In genomic region chr5:149854881-149855280, GRCh38 we compare ENCODE assay signal across 23 cellular contexts.
DNase-seq lines count a peak whose midpoint lies in the region; ATAC-seq and TF ChIP-seq lines count a peak whose summit lies in the region.
"Had no signal": no experiment of that assay in that cellular context is flagged by ENCODE, and none has a peak within 500 bp of the region (broad histone marks: within the 10 kb centered on the region; RNA-seq: fewer than 3 reads in every experiment).

No MANE protein-coding gene starts in this region.

- dilution Hi-C loops in IMR-90 (cut with HindIII; ENCODE audit: low sequenced_read_pairs, unreplicated experiment), result no loop called here

- H3K4ac ChIP-seq in IMR-90 (ENCODE audit: low read depth, low read length), result no peak overlapping the region

- no peak overlapping the region for H3K14ac ChIP-seq in IMR-90 (replicated peaks; ENCODE audit: low read depth, low read length)

- no peak overlapping the region for H2AK5ac ChIP-seq in IMR-90 (ENCODE audit: low read depth, low read length)

- CTCF ChIA-PET in IMR-90 (lab: Yijun Ruan, JAX), result interaction anchor here (3.8 kb wide), 1 partner anchor 11 kb away, joined by 19 read pairs; no protein-coding TSS in a partner anchor

- no peak overlapping the region for H3K4me2 ChIP-seq in IMR-90 (ENCODE audit: low read depth, low read length)
- H3K4me2 ChIP-seq: BLaER1 treated with 17β-estradiol and CSF1 and Interleukin-3, amounts not matched to agents 10 nM and 100 nM had no signal

- no peak overlapping the region for H2BK5ac ChIP-seq in IMR-90 (ENCODE audit: low read depth, low read length, poor library complexity, severe bottlenecking)

- no peak overlapping the region for H2AFZ ChIP-seq in IMR-90 (replicated peaks; ENCODE audit: low read length, poor library complexity)

- TF ChIP-seq RAD21 in IMR-90 (IDR thresholded peaks at IDR 0.05; ENCODE audit: low read length), result no peak

- in situ Hi-C loops in IMR-90 (cut with MboI; ENCODE audit: low sequenced_read_pairs), result no loop called here

- no peak overlapping the region for H4K5ac ChIP-seq in IMR-90 (ENCODE audit: low read depth, low read length)

- H2AK9ac ChIP-seq in IMR-90 (replicated peaks; ENCODE audit: low read depth, low read length, poor library complexity), result no peak overlapping the region

- TF ChIP-seq CTCF in IMR-90 (conservative IDR thresholded peaks at IDR 0.05; ENCODE audit: low read depth, low read length), result no peak
- TF ChIP-seq CTCF in colonic mucosa (IDR thresholded peaks at IDR 0.05), result no peak
- no peak for TF ChIP-seq CTCF in suprapubic skin (IDR thresholded peaks at IDR 0.05)
- no peak for TF ChIP-seq CTCF in mucosa of descending colon (IDR thresholded peaks at IDR 0.05)

- H3K9ac ChIP-seq in IMR-90 (ENCODE audit: low read depth, low read length) (no peak overlapping the region), colonic mucosa (ENCODE audit: low read depth in 2 of 2, low read length in 2 of 2) (no peak overlapping the region), muscle layer of colon (ENCODE audit: low read length) (no peak overlapping the region)
- H3K9ac ChIP-seq: BLaER1 treated with 17β-estradiol and CSF1 and Interleukin-3, amounts not matched to agents 10 nM and 100 nM had no signal

- H3K79me1 ChIP-seq in IMR-90 (ENCODE audit: low read depth in 1 of 2, low read length in 2 of 2), result no peaks in the 10 kb centered on the region

- BruUV-seq in IMR-90 (replicated peaks; lab: Mats Ljungman, UMichigan), result no TSS peak

- TF ChIP-seq POLR2A in IMR-90 (IDR thresholded peaks at IDR 0.05; ENCODE audit: low read depth, low read length) (no peak), suprapubic skin (IDR thresholded peaks at IDR 0.05) (no peak)

- TF ChIP-seq EP300 in suprapubic skin (IDR thresholded peaks at IDR 0.05), result no peak

- DNase-seq in IMR-90 (no peak), colonic mucosa (no peak), suprapubic skin (ENCODE audit: low spot score in 2 of 2) (no peak), mucosa of descending colon (no peak), nucleus accumbens (lab: John Stamatoyannopoulos, UW) (no peak), NCI-H1694 treated with DMSO at 0.1 percent for 48 hours (lab: John Stamatoyannopoulos, UW) (no peak)
- DNase-seq: CD4-positive, alpha-beta memory T cell; H9; HFFc6; KBM-7; NCI-H1092 treated with DMSO at 0.1 percent for 48 hours; NCI-H1436 treated with DMSO at 0.1 percent for 48 hours; NCI-H226; NCI-H510A treated with DMSO at 0.1 percent for 48 hours; NCI-H82; OCI-M1 had no signal

- no peak overlapping the region for H3K23ac ChIP-seq in IMR-90 (ENCODE audit: low read depth, low read length)

- no peaks in the 10 kb centered on the region for H3K9me3 ChIP-seq in IMR-90 (ENCODE audit: control insufficient read depth, insufficient read depth, low read length)
- H3K9me3 ChIP-seq in colonic mucosa, result no peaks in the 10 kb centered on the region
- no peaks in the 10 kb centered on the region for H3K9me3 ChIP-seq in muscle layer of colon (ENCODE audit: low read length)
- H3K9me3 ChIP-seq in suprapubic skin, result no peaks in the 10 kb centered on the region
- no peaks in the 10 kb centered on the region for H3K9me3 ChIP-seq in mucosa of descending colon
- H3K9me3 ChIP-seq: BLaER1 treated with 17β-estradiol and CSF1 and Interleukin-3, amounts not matched to agents 10 nM and 100 nM had no signal

- H2BK20ac ChIP-seq in IMR-90 (ENCODE audit: low read depth, low read length), result no peak overlapping the region

- H3K4me3 ChIP-seq in IMR-90 (ENCODE audit: insufficient read depth, low read depth, low read length) (no peak overlapping the region), colonic mucosa (no peak overlapping the region), muscle layer of colon (ENCODE audit: low read depth in 1 of 2, low read length in 2 of 2) (no peak overlapping the region), suprapubic skin (no peak overlapping the region), mucosa of descending colon (no peak overlapping the region)
- H3K4me3 ChIP-seq: BLaER1 treated with 17β-estradiol and CSF1 and Interleukin-3, amounts not matched to agents 10 nM and 100 nM; SK-N-MC had no signal

- no peak overlapping the region for H3K18ac ChIP-seq in IMR-90 (ENCODE audit: low read depth, low read length)

- no peak overlapping the region for H4K8ac ChIP-seq in IMR-90 (ENCODE audit: low read depth in 2 of 2, low read length in 2 of 2)

- no peak overlapping the region for H3K56ac ChIP-seq in IMR-90 (ENCODE audit: extremely low read depth, insufficient read depth, low read length)

- no peak overlapping the region for H4K91ac ChIP-seq in IMR-90 (ENCODE audit: insufficient read depth, low read depth, low read length)

- H3K27me3 ChIP-seq in IMR-90 (ENCODE audit: control insufficient read depth, insufficient read depth, low read length), result peaks cover 40% of the 10 kb centered on the region
- no peaks in the 10 kb centered on the region for H3K27me3 ChIP-seq in colonic mucosa
- no peaks in the 10 kb centered on the region for H3K27me3 ChIP-seq in muscle layer of colon (ENCODE audit: control insufficient read depth in 1 of 2, insufficient read depth in 2 of 2, low read length in 2 of 2)
- H3K27me3 ChIP-seq in suprapubic skin, result no peaks in the 10 kb centered on the region
- H3K27me3 ChIP-seq: BLaER1 treated with 17β-estradiol and CSF1 and Interleukin-3, amounts not matched to agents 10 nM and 100 nM had no signal

- H4K20me1 ChIP-seq in IMR-90 (ENCODE audit: insufficient read depth, low read length), result no peaks in the 10 kb centered on the region

- H3K4me1 ChIP-seq in IMR-90 (ENCODE audit: control insufficient read depth, insufficient read depth, low read length) (peaks cover 2% of the 10 kb centered on the region; the same call in 1 of the 2 replicates), colonic mucosa (peaks cover 20% of the 10 kb centered on the region), muscle layer of colon (ENCODE audit: insufficient read depth, low read length) (no peaks in the 10 kb centered on the region), suprapubic skin (peaks cover 13% of the 10 kb centered on the region), mucosa of descending colon (ENCODE audit: low read depth) (peaks cover 35% of the 10 kb centered on the region)

- no peak overlapping the region for H2BK15ac ChIP-seq in IMR-90 (ENCODE audit: low read depth, low read length)

- peak; percentile 41 for ATAC-seq in IMR-90 (ENCODE audit: low read depth)
- ATAC-seq in mucosa of descending colon, result no peak
- no peak for ATAC-seq in HG02588 (IDR thresholded peaks at IDR 0.05; ENCODE audit: unreplicated experiment)
- ATAC-seq: HepG2, Right ventricle myocardium inferior had no signal

- WGBS in IMR-90 (ENCODE audit: extremely low coverage in 2 of 2, insufficient read length in 1 of 2), 2 experiments, result no CpG with 5 or more reads among the region's 3 CpGs
- 93% methylated on average over 3 of the region's 3 CpGs for WGBS in suprapubic skin

- POLR2A ChIA-PET in IMR-90 (lab: Charles Lee; ENCODE audit: unreplicated experiment), result interaction anchor here (0.5 kb wide), 1 partner anchor 443 kb away, joined by 4 read pairs; no protein-coding TSS in a partner anchor

- no peak overlapping the region for H3K27ac ChIP-seq in IMR-90 (ENCODE audit: insufficient read depth, low read length)
- peak overlapping the region; percentile 22 for H3K27ac ChIP-seq in colonic mucosa
- peak overlapping the region; percentile 7 for H3K27ac ChIP-seq in muscle layer of colon (ENCODE audit: low read depth, low read length)
- peak overlapping the region; percentile 55 for H3K27ac ChIP-seq in suprapubic skin
- H3K27ac ChIP-seq: BLaER1 treated with 17β-estradiol and CSF1 and Interleukin-3, amounts not matched to agents 10 nM and 100 nM; HL-60; SK-N-MC had no signal

- intact Hi-C loops in IMR-90 (cut with micrococcal nuclease) (loop anchor here (5.0 kb wide), 1 partner anchor 107 kb away; the partner anchor contains the start of gene SLC26A2), colonic mucosa (cut with DNase I) (loop anchor here (5.0 kb wide), 1 partner anchor 107 kb away; the partner anchor contains the start of gene SLC26A2), mucosa of descending colon (cut with DNase I, micrococcal nuclease) (loop anchor here in 1 of 2 donors (5.0 kb wide), 1 partner anchor 107 kb away; the partner anchor contains the start of gene SLC26A2)

- no peak overlapping the region for H2BK120ac ChIP-seq in IMR-90 (ENCODE audit: low read depth, low read length)

- H3K36me3 ChIP-seq in IMR-90 (ENCODE audit: control insufficient read depth, insufficient read depth, low read length) (no peaks in the 10 kb centered on the region), colonic mucosa (no peaks in the 10 kb centered on the region), muscle layer of colon (ENCODE audit: insufficient read depth, low read length) (peaks cover 28% of the 10 kb centered on the region), suprapubic skin (no peaks in the 10 kb centered on the region), mucosa of descending colon (ENCODE audit: low read depth) (no peaks in the 10 kb centered on the region)

- 0 out of 2 replicates have a peak, but pooled peaks cover 3% of the 10 kb centered on the region for H3K9me1 ChIP-seq in IMR-90 (ENCODE audit: insufficient read depth, low read length)

TF ChIP-seq in IMR-90, 13 proteins besides CTCF, POLR2A, EP300 and RAD21 (continues in another document):
- no peak for TF ChIP-seq SMC3 (IDR thresholded peaks at IDR 0.05; ENCODE audit: low read depth, low read length)
- TF ChIP-seq ELK1 (IDR thresholded peaks at IDR 0.05; ENCODE audit: borderline replicate concordance, low read depth, low read length), result no peak
- no peak for TF ChIP-seq RFX5 (IDR thresholded peaks at IDR 0.05; ENCODE audit: low read depth, low read length)
- TF ChIP-seq CHD1 (IDR thresholded peaks at IDR 0.05; ENCODE audit: low read depth, low read length), result no peak
- no peak for TF ChIP-seq FOS (IDR thresholded peaks at IDR 0.05; ENCODE audit: low read depth, low read length)
- TF ChIP-seq CEBPB (IDR thresholded peaks at IDR 0.05; ENCODE audit: low read depth, low read length), result no peak
- no peak for TF ChIP-seq RCOR1 (IDR thresholded peaks at IDR 0.05; ENCODE audit: insufficient replicate concordance, low read length)
- TF ChIP-seq BHLHE40 (IDR thresholded peaks at IDR 0.05; ENCODE audit: low read depth, low read length), result no peak
- no peak for TF ChIP-seq MAFK (IDR thresholded peaks at IDR 0.05; ENCODE audit: low read depth, low read length)
